9 cellular contexts compared by ENCODE assay signal in the genomic region with DNA sequence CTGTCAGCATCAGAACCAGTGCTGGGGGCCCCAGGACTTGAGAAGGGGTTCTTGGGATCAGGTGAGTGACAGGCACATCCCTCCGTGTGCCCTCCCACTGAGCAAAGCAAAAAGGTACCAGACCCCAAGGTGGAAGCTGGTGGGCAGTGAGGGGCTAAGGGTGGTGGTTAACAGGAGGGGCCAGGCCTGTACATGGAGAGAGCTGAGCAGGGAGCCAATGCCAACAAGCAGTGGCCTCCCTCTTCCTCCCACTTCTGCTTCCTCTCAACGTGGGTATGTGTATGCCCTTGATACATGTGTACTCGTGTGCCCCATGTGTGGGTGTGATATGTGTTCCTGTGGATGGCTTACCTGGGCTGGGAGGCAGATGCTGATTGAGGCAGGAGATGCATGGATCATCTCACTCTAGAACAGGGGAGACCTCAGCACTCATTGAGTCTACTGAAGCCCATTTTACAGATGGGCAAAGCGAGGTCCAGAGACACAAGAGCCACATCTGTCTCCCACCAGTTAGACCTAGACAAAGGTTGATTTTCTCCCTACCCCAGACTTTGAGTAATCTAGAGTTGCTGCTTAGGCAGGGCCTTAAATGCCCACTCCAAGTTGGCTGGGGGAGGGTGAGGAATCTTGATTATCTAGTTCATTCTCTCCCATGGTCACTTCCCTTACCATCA. TPM values are rescaled to one million over a fixed set of nuclear protein-coding genes. Genes with fewer than 3 reads are reported as not detected.
DNase-seq lines count a peak whose midpoint lies in the region; ATAC-seq and FAIRE-seq lines count a peak whose summit lies in the region.
"Had no signal": no experiment of that assay in that cellular context is flagged by ENCODE, and none has a peak within 500 bp of the region (broad histone marks: within the 10 kb centered on the region; RNA-seq: fewer than 3 reads in every experiment).

No MANE protein-coding gene starts in this region.

- H3K4me1 ChIP-seq in HUES48 (ENCODE audit: control insufficient read depth, insufficient read depth, low read length) (peaks cover 10% of the 10 kb centered on the region), small intestine (ENCODE audit: control insufficient read depth in 2 of 2, insufficient read depth in 1 of 2, low read depth in 1 of 2, low read length in 1 of 2) (peaks cover 0 to 7% of the 10 kb centered on the region in 2 donors)

- H3K27me3 ChIP-seq in HUES48 (ENCODE audit: control insufficient read depth, insufficient read depth, low read length) (peaks cover 49% of the 10 kb centered on the region), small intestine (ENCODE audit: control insufficient read depth in 2 of 2, insufficient read depth in 2 of 2, low read length in 2 of 2) (peaks cover 0 to 2% of the 10 kb centered on the region in 2 donors)

- DNase-seq in activated T-cell treated with anti-CD3 and anti-CD28 coated beads, Interleukin-2, amount 50 U/mL, for 48 hours, result peak; percentile 17 to 22
- DNase-seq in immature natural killer cell, result no peak
- DNase-seq in small intestine, result no peak
- no peak for DNase-seq in kidney tubule cell (ENCODE audit: low spot score)
- DNase-seq in Ammon's horn (ENCODE audit: low spot score), result no peak
- DNase-seq: SW 1271 had no signal

- peak overlapping the region in 1 of 6 donors; percentile 28 for H3K27ac Mint-ChIP-seq in immature natural killer cell

- H3K9me3 ChIP-seq in HUES48 (ENCODE audit: control insufficient read depth, insufficient read depth, low read length), result no peaks in the 10 kb centered on the region
- H3K9me3 ChIP-seq in small intestine (ENCODE audit: control insufficient read depth, low read depth), result no peaks in the 10 kb centered on the region
- H3K9me3 ChIP-seq: MG63 had no signal

- FAIRE-seq in small intestine (lab: Jason Lieb, UNC), result no peak

- no peak overlapping the region for H3K9ac ChIP-seq in HUES48 (ENCODE audit: low read depth, low read length)

- peaks cover 16 to 22% of the 10 kb centered on the region in 2 donors for H3K4me1 Mint-ChIP-seq in immature natural killer cell

- peaks cover 0 to 6% (median 0%) of the 10 kb centered on the region in 6 donors for H3K9me3 Mint-ChIP-seq in immature natural killer cell

- no peaks in the 10 kb centered on the region for H3K36me3 ChIP-seq in HUES48 (ENCODE audit: control insufficient read depth, insufficient read depth, low read length)
- no peaks in the 10 kb centered on the region for H3K36me3 ChIP-seq in small intestine (ENCODE audit: control insufficient read depth in 2 of 2, insufficient read depth in 2 of 2, low read length in 2 of 2)
- H3K36me3 ChIP-seq: MG63 had no signal

- peak overlapping the region; percentile 45 to 78 (median 66) for H3K4me3 Mint-ChIP-seq in immature natural killer cell

- no peak for ATAC-seq in HG03378 (IDR thresholded peaks at IDR 0.05; ENCODE audit: unreplicated experiment)

- peak overlapping the region; percentile 83 for H3K4me3 ChIP-seq in HUES48 (ENCODE audit: low read depth, low read length)
- peak overlapping the region; percentile 50 to 90 for H3K4me3 ChIP-seq in small intestine (ENCODE audit: low read depth in 1 of 2, low read length in 2 of 2)
- H3K4me3 ChIP-seq: MG63 had no signal

- H3K36me3 Mint-ChIP-seq in immature natural killer cell, result no peaks in the 10 kb centered on the region

- H3K27ac ChIP-seq in HUES48 (ENCODE audit: low read depth, low read length) (no peak overlapping the region), small intestine (ENCODE audit: low read depth in 1 of 2, low read length in 1 of 2) (peak overlapping the region; percentile 79 to 94)

- peaks cover 3 to 14% (median 7%) of the 10 kb centered on the region in 3 donors for H3K27me3 Mint-ChIP-seq in immature natural killer cell (ENCODE audit: low read depth in 3 of 3)

- WGBS in small intestine, 3 donors, result 22 to 56% (median 25%) methylated on average over 4 of the region's 4 CpGs

RNA-seq across cellular contexts. Expression of a gene that starts 0.9 kb away (rescaled TPM):
- 1 to 10 TPM in 1 of 3 donors, under 1 TPM in 2; 0.30 to 1.8 (median 0.60) TPM for polyA plus RNA-seq in immature natural killer cell
- 10 to 100 TPM; 32.1 to 80.2 (median 71.3) TPM for polyA plus RNA-seq in small intestine

Comparison
In these comparisons a context has a peak if more than half of its experiments do, and no peak if none do; other contexts are left out.
1. DNase-seq: peak in activated T-cell treated with anti-CD3 and anti-CD28 coated beads, Interleukin-2, amount 50 U/mL, for 48 hours (2 of 2); none in immature natural killer cell (0 of 3), small intestine (single experiment), kidney tubule cell (single experiment) and Ammon's horn (single experiment).
2. RNA of a gene that starts 0.9 kb away (polyA plus RNA-seq): 32.1 to 80.2 TPM in small intestine; 0.30 to 1.8 TPM in immature natural killer cell; every median in the first group is over 10 times any median in the second.